Comparison of ENCODE assay signal across 8 cellular contexts in the genomic region with DNA sequence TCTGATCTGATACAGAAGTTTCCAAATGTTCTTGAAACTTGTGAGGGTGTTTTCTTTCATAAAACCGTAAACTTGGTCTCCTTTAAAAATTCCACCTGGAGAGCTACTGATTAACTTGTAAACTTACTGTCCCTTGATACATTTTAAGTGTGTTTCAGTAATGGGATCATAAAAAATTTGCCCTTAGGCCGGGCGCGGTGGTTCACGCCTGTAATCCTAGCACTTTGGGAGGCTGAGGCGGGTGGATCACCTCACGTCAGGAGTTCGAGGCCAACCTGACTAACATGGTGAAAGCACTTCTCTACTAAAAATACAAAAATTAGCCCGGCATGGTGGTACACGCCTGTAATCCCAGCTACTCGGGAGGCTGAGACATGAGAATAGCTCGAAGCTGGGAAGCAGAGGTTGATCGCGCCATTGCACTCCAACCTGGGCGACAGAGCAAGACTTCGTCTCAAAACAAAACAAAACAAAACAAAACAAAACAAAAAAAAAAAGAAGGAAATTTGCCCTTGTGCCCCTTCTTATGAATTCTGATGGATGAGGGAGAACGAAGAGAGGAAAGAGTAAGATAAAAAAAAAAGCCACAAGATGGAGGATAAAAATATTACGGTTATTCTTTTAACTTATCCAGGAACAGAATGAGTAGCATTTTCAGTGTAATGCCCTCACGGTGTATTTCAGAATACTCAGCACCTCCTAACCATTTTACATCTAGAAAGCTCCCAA. TPM values are rescaled to one million over a fixed set of nuclear protein-coding genes. Genes with fewer than 3 reads are reported as not detected.
DNase-seq lines count a peak whose midpoint lies in the region; ATAC-seq and TF ChIP-seq lines count a peak whose summit lies in the region.

No MANE protein-coding gene starts in this region.

- intact Hi-C loops in dorsolateral prefrontal cortex (cut with DNase I): loop anchor here (2.0 to 10.0 kb wide), 3 partner anchors 112 to 190 kb away; partner anchors contain the start of genes TRPM7 (in 2 of the 2) and SPPL2A (in 1 of the 2)

- no peaks in the 10 kb centered on the region for H3K36me3 ChIP-seq in BJ (ENCODE audit: control insufficient read depth, insufficient read depth, low read length)

- DNase-seq in BJ (ENCODE audit: low read depth): no peak
- DNase-seq in NB4 (ENCODE audit: low read depth): no peak
- no peak for DNase-seq in dorsolateral prefrontal cortex
- no peak for DNase-seq in neural crest cell (ENCODE audit: low read depth, low spot score)
- DNase-seq in glomerular visceral epithelial cell (ENCODE audit: extremely low spot score): no peak
- DNase-seq in GM19238 (ENCODE audit: insufficient read length, low spot score): no peak

- ATAC-seq in GM21529 (IDR thresholded peaks at IDR 0.05; ENCODE audit: unreplicated experiment) (no peak), HG02840 (IDR thresholded peaks at IDR 0.05; ENCODE audit: low FRiP score, unreplicated experiment) (no peak)

- peak overlapping the region; percentile 93 for H3K27ac Mint-ChIP-seq in neural crest cell (ENCODE audit: unreplicated experiment)

- TF ChIP-seq POLR2A in NB4 (IDR thresholded peaks at IDR 0.05; ENCODE audit: extremely low read depth, insufficient read length): no peak

- H3K36me3 Mint-ChIP-seq in neural crest cell (ENCODE audit: low read depth): no peaks in the 10 kb centered on the region

- TF ChIP-seq CTCF in BJ (IDR thresholded peaks at IDR 0.05; ENCODE audit: insufficient read depth, low read depth, low read length): no peak
- TF ChIP-seq CTCF in NB4 (IDR thresholded peaks at IDR 0.05; ENCODE audit: low read depth, low read length): no peak
- TF ChIP-seq CTCF in dorsolateral prefrontal cortex (IDR thresholded peaks at IDR 0.05 in 54 of 56, conservative IDR thresholded peaks at IDR 0.05 in 2 of 56; ENCODE audit: low read depth in 1 of 56, partially characterized antibody in 56 of 56): no peak
- TF ChIP-seq CTCF in neural crest cell (conservative IDR thresholded peaks at IDR 0.05): no peak

- H3K9me3 Mint-ChIP-seq in neural crest cell: no peaks in the 10 kb centered on the region

- H3K27ac ChIP-seq in dorsolateral prefrontal cortex: peak overlapping the region in 12 of 59 donors; percentile 4 to 67 (median 40)

- H3K4me3 ChIP-seq in BJ (ENCODE audit: low read depth, low read length) (peak overlapping the region; percentile 32), NB4 (ENCODE audit: low read depth, low read length) (peak overlapping the region; percentile 35), dorsolateral prefrontal cortex (peak overlapping the region; percentile 8 to 68 (median 49))

- CTCF ChIA-PET in BJ (lab: Yijun Ruan, JAX): interaction anchor here (0.6 to 4.7 kb wide), 23 partner anchors 10 to 312 kb away, joined by 3 to 34 read pairs (median 4); no protein-coding TSS in a partner anchor

- POLR2A ChIA-PET in BJ (lab: Charles Lee): interaction anchor here (0.6 kb wide), 1 partner anchor 9 kb away, joined by 3 read pairs; no protein-coding TSS in a partner anchor

- peaks cover 8% of the 10 kb centered on the region for H3K4me1 Mint-ChIP-seq in neural crest cell

- H3K27me3 ChIP-seq in BJ (ENCODE audit: control insufficient read depth, insufficient read depth, low read length): no peaks in the 10 kb centered on the region; the same call in none of the 2 replicates
- no peaks in the 10 kb centered on the region for H3K27me3 ChIP-seq in dorsolateral prefrontal cortex

- H3K4me3 Mint-ChIP-seq in neural crest cell: no peak overlapping the region

- H3K27me3 Mint-ChIP-seq in neural crest cell (ENCODE audit: low read depth): peaks cover 4% of the 10 kb centered on the region

RNA-seq across cellular contexts. Expression of gene AP4E1, which starts 32.1 kb away (rescaled TPM):
- 1.8 and 4.2 TPM in 2 replicates for polyA plus RNA-seq in BJ (2011; rRNA removed)
- 3.2 and 3.7 TPM in 2 replicates for polyA minus RNA-seq in BJ (2011; rRNA and poly(A)+ RNA removed)
- total RNA-seq in dorsolateral prefrontal cortex (10 to 100 TPM in 97 of 120 experiments, 1 to 10 TPM in 23; 7.4 to 15.4 (median 11.5) TPM), neural crest cell (10.8 and 11.7 TPM in 2 replicates)
